8 cellular contexts compared by ENCODE assay signal in genomic region chr17:55717898-55718735, GRCh38. TPM values are rescaled to one million over a fixed set of nuclear protein-coding genes. Genes with fewer than 3 reads are reported as not detected.
A peak's percentile ranks its signal among the peaks of the same experiment; 100 is the strongest.
DNase-seq lines count a peak whose midpoint lies in the region; ATAC-seq, FAIRE-seq and TF ChIP-seq lines count a peak whose summit lies in the region.

No MANE protein-coding gene starts in this region.

- no peaks in the 10 kb centered on the region for H3K9me3 ChIP-seq in AG04450 (ENCODE audit: control insufficient read depth, insufficient read depth, low read length)

- H3K36me3 Mint-ChIP-seq in brain: peaks cover 3% of the 10 kb centered on the region

- DNase-seq in AG04450 (ENCODE audit: low read depth, low spot score) (peak; percentile 48), NCI-H187 (lab: John Stamatoyannopoulos, UW) (peak; percentile 31 to 45), iris pigment epithelial cell (ENCODE audit: low read depth) (peak; percentile 81)
- peak; percentile 29 to 40 for DNase-seq in stimulated activated CD4-positive, alpha-beta T cell treated with anti-CD3 and anti-CD28 coated beads, Interleukin-15, amount 100 ng/mL, for 1 hour (ENCODE audit: low read depth in 1 of 2, low spot score in 1 of 2)

- POLR2A ChIA-PET in AG04450 (lab: Yijun Ruan, JAX): no interaction called here

- H3K27ac ChIP-seq in AG04450 (ENCODE audit: low read depth, low read length): no peak overlapping the region

- H3K9me3 Mint-ChIP-seq in brain: peaks cover 0 to 3% (median 0%) of the 10 kb centered on the region in 5 experiments

- H3K4me1 Mint-ChIP-seq in brain: peaks cover 10% of the 10 kb centered on the region

- no peaks in the 10 kb centered on the region for H3K27me3 ChIP-seq in AG04450 (ENCODE audit: control insufficient read depth, insufficient read depth, low read length)

- CTCF ChIA-PET in AG04450 (lab: Charles Lee): interaction anchor here (0.6 to 9.5 kb wide), 36 partner anchors 9 to 516 kb away, joined by 3 to 165 read pairs (median 5); partner anchors contain the start of gene PCTP

- TF ChIP-seq CTCF in AG04450 (IDR thresholded peaks at IDR 0.05; ENCODE audit: low read depth, low read length): peak; percentile 80
- TF ChIP-seq CTCF in brain (conservative IDR thresholded peaks at IDR 0.05): peak; percentile 85 to 88

- peak overlapping the region in 2 of 5 experiments; percentile 12 to 25 for H3K27ac Mint-ChIP-seq in brain

- H3K4me3 ChIP-seq in AG04450 (ENCODE audit: low read depth, low read length): no peak overlapping the region

- peak; percentile 84 for FAIRE-seq in TTC549 (lab: Jason Lieb, UNC)

- ATAC-seq in GM18907 (IDR thresholded peaks at IDR 0.05; ENCODE audit: unreplicated experiment) (peak; percentile 58), GM21381 (IDR thresholded peaks at IDR 0.05; ENCODE audit: unreplicated experiment) (no peak)

- peaks cover 23% of the 10 kb centered on the region for H3K27me3 Mint-ChIP-seq in brain

- H3K4me3 Mint-ChIP-seq in brain: peak overlapping the region in 1 of 5 experiments; percentile 48

RNA-seq across cellular contexts. Expression of gene TMEM100, which starts 4.5 kb away (rescaled TPM):
- 0.63 and 0.67 TPM in 2 replicates for polyA plus RNA-seq in AG04450 (2011; rRNA removed)
- polyA minus RNA-seq in AG04450 (2011; rRNA and poly(A)+ RNA removed): 0.56 and 1.0 TPM in 2 replicates
- 1.6 TPM for polyA plus RNA-seq in brain (ENCODE audit: insufficient read depth, low read depth, low replicate concordance)

RNA-seq across cellular contexts. Expression of gene PCTP, which starts 32.7 kb away (rescaled TPM):
- 17.3 and 20.5 TPM in 2 replicates for polyA plus RNA-seq in AG04450 (2011; rRNA removed)
- 15.9 and 17.4 TPM in 2 replicates for polyA minus RNA-seq in AG04450 (2011; rRNA and poly(A)+ RNA removed)
- polyA plus RNA-seq in brain (ENCODE audit: insufficient read depth, low read depth, low replicate concordance): 1.5 TPM
